ENCODE assay signal across 11 cellular contexts in genomic region chr5:176658817-176659216, GRCh38. TPM values are rescaled to one million over a fixed set of nuclear protein-coding genes. Genes with fewer than 3 reads are reported as not detected.
DNase-seq lines count a peak whose midpoint lies in the region; ATAC-seq and TF ChIP-seq lines count a peak whose summit lies in the region.
"Had no signal": no experiment of that assay in that cellular context is flagged by ENCODE, and none has a peak within 500 bp of the region (broad histone marks: within the 10 kb centered on the region; RNA-seq: fewer than 3 reads in every experiment).

No MANE protein-coding gene starts in this region.

- peak overlapping the region; percentile 11; the same call in 1 of the 2 replicates for H3K4me2 ChIP-seq in OCI-LY7 (ENCODE audit: low read length)
- H3K4me2 ChIP-seq: A549 had no signal

- peaks cover 11% of the 10 kb centered on the region for H3K36me3 Mint-ChIP-seq in effector memory CD8-positive, alpha-beta T cell (ENCODE audit: insufficient read depth)
- H3K36me3 Mint-ChIP-seq: activated naive CD4-positive, alpha-beta T cell treated with anti-CD3 and anti-CD28 coated beads, Interleukin-2, amount 50 U/mL, for 72 hours had no signal

- no TSS peak for BruUV-seq in OCI-LY7 (replicated peaks; lab: Mats Ljungman, UMichigan)

- peak overlapping the region; percentile 75 to 87 for H3K27ac Mint-ChIP-seq in effector memory CD8-positive, alpha-beta T cell
- peak overlapping the region in 1 of 2 donors; percentile 8 for H3K27ac Mint-ChIP-seq in stimulated activated naive CD8-positive, alpha-beta T cell treated with anti-CD3 and anti-CD28 coated beads, Interleukin-15, amount 100 ng/mL, for 72 hours

- peaks cover 29 to 32% of the 10 kb centered on the region in 2 donors for H3K4me1 Mint-ChIP-seq in effector memory CD8-positive, alpha-beta T cell (ENCODE audit: low read depth in 2 of 2)
- peaks cover 54% of the 10 kb centered on the region for H3K4me1 Mint-ChIP-seq in stimulated activated naive CD8-positive, alpha-beta T cell treated with anti-CD3 and anti-CD28 coated beads, Interleukin-15, amount 100 ng/mL, for 72 hours

- H3K9me3 Mint-ChIP-seq in effector memory CD8-positive, alpha-beta T cell = no peaks in the 10 kb centered on the region
- H3K9me3 Mint-ChIP-seq in stimulated activated naive CD8-positive, alpha-beta T cell treated with anti-CD3 and anti-CD28 coated beads, Interleukin-15, amount 100 ng/mL, for 72 hours = no peaks in the 10 kb centered on the region
- H3K9me3 Mint-ChIP-seq: activated naive CD4-positive, alpha-beta T cell treated with anti-CD3 and anti-CD28 coated beads, Interleukin-2, amount 50 U/mL, for 72 hours had no signal

- ATAC-seq in effector memory CD8-positive, alpha-beta T cell (replicated peaks) = peak; percentile 41
- ATAC-seq in stimulated activated naive CD8-positive, alpha-beta T cell treated with anti-CD3 and anti-CD28 coated beads, Interleukin-15, amount 100 ng/mL, for 72 hours = peak; percentile 13
- ATAC-seq in GM18868 (IDR thresholded peaks at IDR 0.05; ENCODE audit: unreplicated experiment) = no peak
- no peak for ATAC-seq in HG02938 (IDR thresholded peaks at IDR 0.05; ENCODE audit: unreplicated experiment)
- ATAC-seq in HG03025 (IDR thresholded peaks at IDR 0.05; ENCODE audit: low FRiP score, unreplicated experiment) = no peak

- H4K20me1 ChIP-seq in OCI-LY7 (ENCODE audit: insufficient read depth, low read length) = no peaks in the 10 kb centered on the region

- H3K27ac ChIP-seq in OCI-LY7 (ENCODE audit: low read depth, low read length, poor library complexity, severe bottlenecking) = no peak overlapping the region
- H3K27ac ChIP-seq: A549 had no signal

- no peaks in the 10 kb centered on the region for H3K9me2 ChIP-seq in OCI-LY7 (ENCODE audit: insufficient read depth, low read length)

- no peaks in the 10 kb centered on the region for H3K79me2 ChIP-seq in OCI-LY7 (ENCODE audit: insufficient read depth, low read depth, low read length)

- H3K36me3 ChIP-seq in OCI-LY7 (ENCODE audit: insufficient read depth, low read length) = no peaks in the 10 kb centered on the region

- CTCF ChIA-PET in OCI-LY7 (lab: Charles Lee; ENCODE audit: unreplicated experiment) = no interaction called here

- TF ChIP-seq CTCF in OCI-LY7 (conservative IDR thresholded peaks at IDR 0.05; ENCODE audit: low read length) = no peak

- no peak overlapping the region for H3K4me3 ChIP-seq in OCI-LY7 (ENCODE audit: low read depth, low read length, poor library complexity, severe bottlenecking)
- H3K4me3 ChIP-seq: A549 had no signal

- H3K4me3 Mint-ChIP-seq in effector memory CD8-positive, alpha-beta T cell = peak overlapping the region; percentile 76 to 83
- H3K4me3 Mint-ChIP-seq in stimulated activated naive CD8-positive, alpha-beta T cell treated with anti-CD3 and anti-CD28 coated beads, Interleukin-15, amount 100 ng/mL, for 72 hours = peak overlapping the region; percentile 62

- H3K9me3 ChIP-seq in OCI-LY7 (ENCODE audit: low read length) = no peaks in the 10 kb centered on the region
- H3K9me3 ChIP-seq: A549 had no signal

- intact Hi-C loops in OCI-LY7 (cut with micrococcal nuclease; ENCODE audit: unreplicated experiment) = no loop called here

- peaks cover 5% of the 10 kb centered on the region for H3K4me1 ChIP-seq in OCI-LY7 (ENCODE audit: insufficient read depth, low read length, poor library complexity, severe bottlenecking)
- H3K4me1 ChIP-seq: A549 had no signal

- peak; percentile 11 to 15 for DNase-seq in NOMO-1 (lab: John Stamatoyannopoulos, UW; ENCODE audit: unreplicated experiment in 2 of 2)
- no peak for DNase-seq in NOMO-1 treated with dmso at 0.1 percent for 144 hours (lab: John Stamatoyannopoulos, UW; ENCODE audit: unreplicated experiment)
- DNase-seq in OCI-LY7 (ENCODE audit: low spot score) = no peak
- DNase-seq in effector memory CD8-positive, alpha-beta T cell = no peak
- DNase-seq in stimulated activated naive CD8-positive, alpha-beta T cell treated with anti-CD3 and anti-CD28 coated beads, Interleukin-15, amount 100 ng/mL, for 72 hours = no peak

- POLR2A ChIA-PET in OCI-LY7 (lab: Charles Lee) = interaction anchor here (0.6 to 0.9 kb wide), 2 partner anchors 252 to 363 kb away, joined by 3 read pairs; no protein-coding TSS in a partner anchor

- no peak overlapping the region for H2AFZ ChIP-seq in OCI-LY7 (ENCODE audit: low read length)

- H3K27me3 Mint-ChIP-seq in effector memory CD8-positive, alpha-beta T cell = peaks cover 10 to 23% of the 10 kb centered on the region in 2 donors
- peaks cover 3% of the 10 kb centered on the region for H3K27me3 Mint-ChIP-seq in stimulated activated naive CD8-positive, alpha-beta T cell treated with anti-CD3 and anti-CD28 coated beads, Interleukin-15, amount 100 ng/mL, for 72 hours

RNA-seq across cellular contexts. Expression of gene TSPAN17, which starts 11.5 kb away (rescaled TPM):
- 9.3 and 10.3 TPM in 2 replicates for total RNA-seq in OCI-LY7 (2014; rRNA removed; shearing (Covaris generic))
- total RNA-seq in OCI-LY7 (2022) = 18.4 and 23.3 TPM in 2 replicates

RNA-seq across cellular contexts. Expression of gene EIF4E1B, which starts 28.3 kb away (rescaled TPM):
- total RNA-seq in OCI-LY7 (2014; rRNA removed; shearing (Covaris generic)) = 0.16 and 0.64 TPM in 2 replicates
- 2.4 and 2.9 TPM in 2 replicates for total RNA-seq in OCI-LY7 (2022)
- total RNA-seq: activated naive CD4-positive, alpha-beta T cell treated with anti-CD3 and anti-CD28 coated beads, Interleukin-2, amount 50 U/mL, for 72 hours; lower leg skin had no signal

RNA-seq across cellular contexts. Expression of gene SNCB, which starts 28.5 kb away (rescaled TPM):
- total RNA-seq in OCI-LY7 (2014; rRNA removed; shearing (Covaris generic)) = 0.50 and 0.70 TPM in 2 replicates
- 3.5 TPM in 2 replicates for total RNA-seq in OCI-LY7 (2022)
- total RNA-seq: lower leg skin had no signal

RNA-seq across cellular contexts. Expression of gene GPRIN1, which starts 48.9 kb away (rescaled TPM):
- total RNA-seq in OCI-LY7 (2014; rRNA removed; shearing (Covaris generic)) = 3.8 and 4.9 TPM in 2 replicates
- total RNA-seq in OCI-LY7 (2022) = 4.5 and 5.3 TPM in 2 replicates

Comparison
In these comparisons a context has a peak if more than half of its experiments do, and no peak if none do; other contexts are left out.
1. DNase-seq: peak in NOMO-1 (2 of 2); none in NOMO-1 treated with dmso at 0.1 percent for 144 hours (single experiment), OCI-LY7 (single experiment), effector memory CD8-positive, alpha-beta T cell (0 of 3) and stimulated activated naive CD8-positive, alpha-beta T cell treated with anti-CD3 and anti-CD28 coated beads, Interleukin-15, amount 100 ng/mL, for 72 hours (0 of 2).
2. ATAC-seq: peak in effector memory CD8-positive, alpha-beta T cell (single experiment) and stimulated activated naive CD8-positive, alpha-beta T cell treated with anti-CD3 and anti-CD28 coated beads, Interleukin-15, amount 100 ng/mL, for 72 hours (single experiment); none in GM18868 (single experiment), HG02938 (single experiment) and HG03025 (single experiment).